1 cellular context compared by ENCODE assay signal in the genomic region with DNA sequence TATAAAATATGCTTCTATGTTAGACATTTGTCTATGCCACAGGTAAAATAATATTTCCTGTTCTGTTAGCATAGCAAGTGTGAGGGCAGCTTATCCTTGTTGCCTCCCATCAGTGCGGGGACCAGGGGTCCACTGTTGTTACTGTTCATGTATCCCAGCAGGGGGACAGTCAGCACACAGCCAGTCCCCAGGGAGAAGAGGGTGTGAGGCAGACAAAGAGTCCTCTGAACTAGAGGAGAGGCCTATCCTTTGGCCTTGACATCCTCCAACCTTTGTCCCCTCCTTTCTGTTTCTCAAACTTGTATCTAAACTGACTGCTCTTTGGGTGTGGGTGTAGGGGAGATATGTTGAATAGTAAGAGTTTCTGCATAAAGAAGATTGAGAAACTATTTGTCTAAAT.
A peak's percentile ranks its signal among the peaks of the same experiment; 100 is the strongest.
TF ChIP-seq lines count a peak whose summit lies in the region.

No MANE protein-coding gene starts in this region.

TF ChIP-seq in liver, 16 proteins besides CTCF, POLR2A, EP300 and RAD21 (continued from another document):
- TF ChIP-seq, protein P1, sequence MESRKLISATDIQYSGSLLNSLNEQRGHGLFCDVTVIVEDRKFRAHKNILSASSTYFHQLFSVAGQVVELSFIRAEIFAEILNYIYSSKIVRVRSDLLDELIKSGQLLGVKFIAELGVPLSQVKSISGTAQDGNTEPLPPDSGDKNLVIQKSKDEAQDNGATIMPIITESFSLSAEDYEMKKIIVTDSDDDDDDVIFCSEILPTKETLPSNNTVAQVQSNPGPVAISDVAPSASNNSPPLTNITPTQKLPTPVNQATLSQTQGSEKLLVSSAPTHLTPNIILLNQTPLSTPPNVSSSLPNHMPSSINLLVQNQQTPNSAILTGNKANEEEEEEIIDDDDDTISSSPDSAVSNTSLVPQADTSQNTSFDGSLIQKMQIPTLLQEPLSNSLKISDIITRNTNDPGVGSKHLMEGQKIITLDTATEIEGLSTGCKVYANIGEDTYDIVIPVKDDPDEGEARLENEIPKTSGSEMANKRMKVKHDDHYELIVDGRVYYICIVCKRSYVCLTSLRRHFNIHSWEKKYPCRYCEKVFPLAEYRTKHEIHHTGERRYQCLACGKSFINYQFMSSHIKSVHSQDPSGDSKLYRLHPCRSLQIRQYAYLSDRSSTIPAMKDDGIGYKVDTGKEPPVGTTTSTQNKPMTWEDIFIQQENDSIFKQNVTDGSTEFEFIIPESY (IDR thresholded peaks at IDR 0.05): no peak
- TF ChIP-seq EGR1 (IDR thresholded peaks at IDR 0.05; ENCODE audit: low read depth in 2 of 2) (no peak), HNF4G (IDR thresholded peaks at IDR 0.05) (no peak), FOXA2 (IDR thresholded peaks at IDR 0.05) (no peak), YY1 (IDR thresholded peaks at IDR 0.05) (no peak), SP1 (IDR thresholded peaks at IDR 0.05) (peak; percentile 15), GABPA (IDR thresholded peaks at IDR 0.05 in 1 of 2, conservative IDR thresholded peaks at IDR 0.05 in 1 of 2) (no peak), NR2F2 (IDR thresholded peaks at IDR 0.05) (no peak), FOXA1 (IDR thresholded peaks at IDR 0.05) (no peak), HNF4A (conservative IDR thresholded peaks at IDR 0.05) (peak; percentile 22 to 49)
- TF ChIP-seq, protein P2, sequence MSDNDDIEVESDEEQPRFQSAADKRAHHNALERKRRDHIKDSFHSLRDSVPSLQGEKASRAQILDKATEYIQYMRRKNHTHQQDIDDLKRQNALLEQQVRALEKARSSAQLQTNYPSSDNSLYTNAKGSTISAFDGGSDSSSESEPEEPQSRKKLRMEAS (IDR thresholded peaks at IDR 0.05): no peak
- TF ChIP-seq, protein P3, sequence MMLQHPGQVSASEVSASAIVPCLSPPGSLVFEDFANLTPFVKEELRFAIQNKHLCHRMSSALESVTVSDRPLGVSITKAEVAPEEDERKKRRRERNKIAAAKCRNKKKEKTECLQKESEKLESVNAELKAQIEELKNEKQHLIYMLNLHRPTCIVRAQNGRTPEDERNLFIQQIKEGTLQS (IDR thresholded peaks at IDR 0.05): no peak
- TF ChIP-seq, protein P4, sequence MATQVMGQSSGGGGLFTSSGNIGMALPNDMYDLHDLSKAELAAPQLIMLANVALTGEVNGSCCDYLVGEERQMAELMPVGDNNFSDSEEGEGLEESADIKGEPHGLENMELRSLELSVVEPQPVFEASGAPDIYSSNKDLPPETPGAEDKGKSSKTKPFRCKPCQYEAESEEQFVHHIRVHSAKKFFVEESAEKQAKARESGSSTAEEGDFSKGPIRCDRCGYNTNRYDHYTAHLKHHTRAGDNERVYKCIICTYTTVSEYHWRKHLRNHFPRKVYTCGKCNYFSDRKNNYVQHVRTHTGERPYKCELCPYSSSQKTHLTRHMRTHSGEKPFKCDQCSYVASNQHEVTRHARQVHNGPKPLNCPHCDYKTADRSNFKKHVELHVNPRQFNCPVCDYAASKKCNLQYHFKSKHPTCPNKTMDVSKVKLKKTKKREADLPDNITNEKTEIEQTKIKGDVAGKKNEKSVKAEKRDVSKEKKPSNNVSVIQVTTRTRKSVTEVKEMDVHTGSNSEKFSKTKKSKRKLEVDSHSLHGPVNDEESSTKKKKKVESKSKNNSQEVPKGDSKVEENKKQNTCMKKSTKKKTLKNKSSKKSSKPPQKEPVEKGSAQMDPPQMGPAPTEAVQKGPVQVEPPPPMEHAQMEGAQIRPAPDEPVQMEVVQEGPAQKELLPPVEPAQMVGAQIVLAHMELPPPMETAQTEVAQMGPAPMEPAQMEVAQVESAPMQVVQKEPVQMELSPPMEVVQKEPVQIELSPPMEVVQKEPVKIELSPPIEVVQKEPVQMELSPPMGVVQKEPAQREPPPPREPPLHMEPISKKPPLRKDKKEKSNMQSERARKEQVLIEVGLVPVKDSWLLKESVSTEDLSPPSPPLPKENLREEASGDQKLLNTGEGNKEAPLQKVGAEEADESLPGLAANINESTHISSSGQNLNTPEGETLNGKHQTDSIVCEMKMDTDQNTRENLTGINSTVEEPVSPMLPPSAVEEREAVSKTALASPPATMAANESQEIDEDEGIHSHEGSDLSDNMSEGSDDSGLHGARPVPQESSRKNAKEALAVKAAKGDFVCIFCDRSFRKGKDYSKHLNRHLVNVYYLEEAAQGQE (IDR thresholded peaks at IDR 0.05): no peak
